In the genomic region with DNA sequence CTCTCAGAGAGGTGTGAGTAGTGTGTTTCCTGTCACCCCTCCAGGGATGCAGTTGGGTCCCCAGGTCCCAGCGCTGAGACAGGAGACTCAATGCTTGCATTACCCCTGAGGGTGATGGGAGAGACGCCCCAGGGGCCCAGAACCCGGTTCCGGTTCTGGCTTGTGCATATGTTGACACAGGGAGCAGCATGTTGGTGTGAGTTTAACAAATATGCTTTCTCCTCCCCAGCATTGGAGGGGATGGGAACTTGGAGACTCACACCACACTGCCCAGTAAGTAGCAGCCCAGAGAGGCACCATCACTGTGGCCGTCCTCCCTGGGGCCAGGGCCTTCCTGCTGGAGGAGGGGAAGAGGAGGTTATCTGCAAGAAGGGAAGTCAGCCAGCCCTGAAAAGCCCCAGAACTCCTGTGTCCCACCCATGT, we compare ENCODE assay signal across 11 cellular contexts.
DNase-seq lines count a peak whose midpoint lies in the region; ATAC-seq and TF ChIP-seq lines count a peak whose summit lies in the region.
"Had no signal": no experiment of that assay in that cellular context is flagged by ENCODE, and none has a peak within 500 bp of the region (broad histone marks: within the 10 kb centered on the region; RNA-seq: fewer than 3 reads in every experiment).

No MANE protein-coding gene starts in this region.

- peaks cover 0 to 3% (median 0%) of the 10 kb centered on the region in 5 donors for H3K9me3 Mint-ChIP-seq in CD8-positive, alpha-beta memory T cell

- H3K36me3 Mint-ChIP-seq in CD8-positive, alpha-beta memory T cell = peaks cover 0 to 4% (median 2%) of the 10 kb centered on the region in 3 donors
- H3K36me3 Mint-ChIP-seq: IgD-negative memory B cell had no signal

- peak overlapping the region; percentile 95 for H3K27ac ChIP-seq in CD8-positive, alpha-beta memory T cell (ENCODE audit: low read depth, low read length)
- H3K27ac ChIP-seq in VCaP = peak overlapping the region; percentile 90
- H3K27ac ChIP-seq in gastroesophageal sphincter = peak overlapping the region; percentile 93 to 97 (median 96)
- peak overlapping the region in 5 of 8 donors; percentile 82 to 94 (median 86) for H3K27ac ChIP-seq in spleen

- peak overlapping the region; percentile 96 to 100 (median 99) for H3K27ac Mint-ChIP-seq in CD8-positive, alpha-beta memory T cell

- no peaks in the 10 kb centered on the region for H3K27me3 Mint-ChIP-seq in CD8-positive, alpha-beta memory T cell

- 89% methylated on average over 1 of the region's 5 CpGs; no CpG with 5 or more reads in 1 of the 2 donors for WGBS in gastroesophageal sphincter (ENCODE audit: low coverage in 1 of 2), 2 donors
- 71 to 90% (median 79%) methylated on average over 5 of the region's 5 CpGs for WGBS in spleen, 5 donors

- peak overlapping the region; percentile 53 for H3K4me3 ChIP-seq in CD8-positive, alpha-beta memory T cell (ENCODE audit: low read length)
- H3K4me3 ChIP-seq in gastroesophageal sphincter = no peak overlapping the region
- H3K4me3 ChIP-seq in spleen = peak overlapping the region in 1 of 8 donors; percentile 55
- H3K4me3 ChIP-seq: SK-N-MC had no signal

- H3K27me3 ChIP-seq in CD8-positive, alpha-beta memory T cell (ENCODE audit: insufficient read depth, low read length, poor library complexity, severe bottlenecking) = no peaks in the 10 kb centered on the region
- H3K27me3 ChIP-seq in gastroesophageal sphincter (no peaks in the 10 kb centered on the region), spleen (replicated peaks in 1 of 7) (no peaks in the 10 kb centered on the region)

- TF ChIP-seq POLR2A in gastroesophageal sphincter (IDR thresholded peaks at IDR 0.05) (no peak), spleen (IDR thresholded peaks at IDR 0.05) (no peak)

- peaks cover 98% of the 10 kb centered on the region for H3K4me1 ChIP-seq in CD8-positive, alpha-beta memory T cell (ENCODE audit: insufficient read depth, low read length)
- H3K4me1 ChIP-seq in gastroesophageal sphincter (peaks cover 7 to 82% (median 26%) of the 10 kb centered on the region in 3 donors), spleen (peaks cover 18 to 59% (median 42%) of the 10 kb centered on the region in 6 donors)

- peak in 1 of 5 donors; percentile 37 for DNase-seq in CD8-positive, alpha-beta memory T cell
- DNase-seq in spleen (peak; percentile 80), islet precursor cell (no peak), NCI-H128 (lab: John Stamatoyannopoulos, UW; ENCODE audit: unreplicated experiment) (no peak)
- DNase-seq: NCI-H2171 treated with DMSO at 0.1 percent for 48 hours had no signal

- POLR2A ChIA-PET in CD8-positive, alpha-beta memory T cell (lab: Charles Lee) = interaction anchor here (1.4 kb wide), 1 partner anchor 26 kb away, joined by 4 read pairs; no protein-coding TSS in a partner anchor

- peaks cover 69 to 89% (median 73%) of the 10 kb centered on the region in 3 donors for H3K4me1 Mint-ChIP-seq in CD8-positive, alpha-beta memory T cell

- H3K4me3 Mint-ChIP-seq in CD8-positive, alpha-beta memory T cell = peak overlapping the region in 6 of 7 donors; percentile 46 to 75 (median 72)

- CTCF ChIA-PET in CD8-positive, alpha-beta memory T cell (lab: Charles Lee) = interaction anchor here (4.7 to 6.7 kb wide), 2 partner anchors 26 to 131 kb away, joined by 16 to 50 read pairs; a partner anchor contains a TSS

- intact Hi-C loops in spleen (cut with DNase I; ENCODE audit: low total_unique reads) = no loop called here

- ATAC-seq in gastroesophageal sphincter = no peak
- no peak for ATAC-seq in HG02798 (IDR thresholded peaks at IDR 0.05; ENCODE audit: poor library complexity, unreplicated experiment)
- ATAC-seq in HG03439 (IDR thresholded peaks at IDR 0.05; ENCODE audit: unreplicated experiment) = no peak

- H3K9me3 ChIP-seq in CD8-positive, alpha-beta memory T cell (ENCODE audit: low read length) = no peaks in the 10 kb centered on the region
- no peaks in the 10 kb centered on the region for H3K9me3 ChIP-seq in gastroesophageal sphincter
- H3K9me3 ChIP-seq in spleen = no peaks in the 10 kb centered on the region

- no peaks in the 10 kb centered on the region for H3K36me3 ChIP-seq in CD8-positive, alpha-beta memory T cell (ENCODE audit: insufficient read depth, low read length)
- H3K36me3 ChIP-seq in gastroesophageal sphincter (no peaks in the 10 kb centered on the region), spleen (peaks cover 0 to 20% (median 0%) of the 10 kb centered on the region in 6 donors)

- no peak for TF ChIP-seq EP300 in gastroesophageal sphincter (IDR thresholded peaks at IDR 0.05)

- TF ChIP-seq CTCF in VCaP (conservative IDR thresholded peaks at IDR 0.05) (no peak), gastroesophageal sphincter (IDR thresholded peaks at IDR 0.05) (no peak), spleen (IDR thresholded peaks at IDR 0.05 in 8 of 11, conservative IDR thresholded peaks at IDR 0.05 in 3 of 11) (no peak)
